Comparison of ENCODE assay signal across 8 cellular contexts in genomic region chr11:47714554-47715081, GRCh38. TPM values are rescaled to one million over a fixed set of nuclear protein-coding genes. Genes with fewer than 3 reads are reported as not detected.
DNase-seq lines count a peak whose midpoint lies in the region; ATAC-seq, FAIRE-seq and TF ChIP-seq lines count a peak whose summit lies in the region.

No MANE protein-coding gene starts in this region.

- H4K20me1 ChIP-seq in H9 (ENCODE audit: control insufficient read depth, insufficient read depth, insufficient read length) (no peaks in the 10 kb centered on the region), OCI-LY3 (ENCODE audit: insufficient read depth, low read length) (no peaks in the 10 kb centered on the region)

- no peak for FAIRE-seq in bronchial epithelial cell (lab: Jason Lieb, UNC)

- TF ChIP-seq CTCF in CD14-positive monocyte (IDR thresholded peaks at IDR 0.05) = no peak
- no peak for TF ChIP-seq CTCF in H9 (conservative IDR thresholded peaks at IDR 0.05)
- no peak for TF ChIP-seq CTCF in OCI-LY3 (IDR thresholded peaks at IDR 0.05; ENCODE audit: low read depth, low read length)
- no peak for TF ChIP-seq CTCF in bronchial epithelial cell (IDR thresholded peaks at IDR 0.05; ENCODE audit: insufficient read depth, low read length, severe bottlenecking)
- no peak for TF ChIP-seq CTCF in testis (IDR thresholded peaks at IDR 0.05)

- H3K79me2 ChIP-seq in H9 (ENCODE audit: insufficient read depth, low read length) = no peaks in the 10 kb centered on the region
- no peaks in the 10 kb centered on the region for H3K79me2 ChIP-seq in OCI-LY3 (ENCODE audit: low read length)

- H4K5ac ChIP-seq in H9 (ENCODE audit: insufficient read length, low read depth, low read length) = no peak overlapping the region

- peak overlapping the region; percentile 28 for H3K18ac ChIP-seq in H9 (ENCODE audit: insufficient read length, low read depth, low read length)

- H3K23ac ChIP-seq in H9 (ENCODE audit: insufficient read length, low read depth, low read length) = no peak overlapping the region

- TF ChIP-seq POLR2A in testis (IDR thresholded peaks at IDR 0.05) = no peak

- no peak overlapping the region for H2BK15ac ChIP-seq in H9 (ENCODE audit: low read depth, low read length)

- no peak overlapping the region for H3K27ac ChIP-seq in H9 (ENCODE audit: insufficient read length, low read depth, low read length)
- peak overlapping the region; percentile 66 for H3K27ac ChIP-seq in OCI-LY3 (ENCODE audit: low read length)
- peak overlapping the region; percentile 62 to 63 for H3K27ac ChIP-seq in testis

- no peak overlapping the region for H2BK120ac ChIP-seq in H9 (ENCODE audit: low read depth, low read length, poor library complexity, severe bottlenecking)

- H2AFZ ChIP-seq in H9 (ENCODE audit: low read length) (no peak overlapping the region), OCI-LY3 (ENCODE audit: low read depth, low read length) (peak overlapping the region; percentile 36; the same call in 1 of the 2 replicates)

- H3K14ac ChIP-seq in H9 (ENCODE audit: insufficient read depth, low read length) = peak overlapping the region; percentile 49; the same call in 1 of the 2 replicates

- WGBS in H9 (ENCODE audit: extremely low coverage, insufficient read length, low lambda C conversion rate) = no CpG with 5 or more reads among the region's 19 CpGs
- 10% methylated on average over 19 of the region's 19 CpGs for WGBS in testis, 2 donors

- H3K27me3 Mint-ChIP-seq in CD14-positive monocyte (ENCODE audit: low read depth in 3 of 3) (no peaks in the 10 kb centered on the region), H9 (ENCODE audit: low read depth) (no peaks in the 10 kb centered on the region)

- H3K9me3 Mint-ChIP-seq in CD14-positive monocyte (peaks cover 0 to 2% (median 0%) of the 10 kb centered on the region in 7 donors), H9 (no peaks in the 10 kb centered on the region)

- peaks cover 6% of the 10 kb centered on the region for H3K23me2 ChIP-seq in H9 (ENCODE audit: insufficient read length, low read depth, low read length, poor library complexity, severe bottlenecking)

- no peaks in the 10 kb centered on the region; the same call in 1 of the 2 replicates for H3K4me1 ChIP-seq in H9 (ENCODE audit: insufficient read depth, low read length)
- peaks cover 15% of the 10 kb centered on the region for H3K4me1 ChIP-seq in OCI-LY3 (ENCODE audit: low read length)
- peaks cover 7% of the 10 kb centered on the region for H3K4me1 ChIP-seq in testis

- DNase-seq in CD14-positive monocyte (ENCODE audit: low spot score) (no peak), H9 (no peak), bronchial epithelial cell (ENCODE audit: low read depth) (peak; percentile 12), left colon (peak in 1 of 2 donors; percentile 24), testis (peak; percentile 18), NCI-H82 treated with DMSO at 0.1 percent for 48 hours (lab: John Stamatoyannopoulos, UW; ENCODE audit: unreplicated experiment) (no peak)

- H3K27ac Mint-ChIP-seq in CD14-positive monocyte (peak overlapping the region; percentile 85 to 95 (median 93)), H9 (peak overlapping the region; percentile 66 to 98 (median 69); a peak in 4 of 7 replicates)

- H3K9me3 ChIP-seq in H9 (ENCODE audit: control insufficient read depth, low read depth, low read length) = no peaks in the 10 kb centered on the region
- no peaks in the 10 kb centered on the region for H3K9me3 ChIP-seq in OCI-LY3 (ENCODE audit: insufficient read depth, low read length)
- H3K9me3 ChIP-seq in testis = no peaks in the 10 kb centered on the region

- no peak overlapping the region for H3T11ph ChIP-seq in H9 (ENCODE audit: low read length)

- H2BK20ac ChIP-seq in H9 (ENCODE audit: low read depth, low read length, poor library complexity, severe bottlenecking) = no peak overlapping the region

- H4K91ac ChIP-seq in H9 (ENCODE audit: insufficient read length, low read depth, low read length) = no peak overlapping the region

- peak overlapping the region; percentile 32 for H3K9ac ChIP-seq in H9 (ENCODE audit: extremely low read depth, insufficient read length, low read length)
- peak overlapping the region; percentile 69 for H3K9ac ChIP-seq in OCI-LY3 (ENCODE audit: low read length)

- H3K4me2 ChIP-seq in H9 (ENCODE audit: insufficient read depth, insufficient read length, low read length) = peak overlapping the region; percentile 84
- H3K4me2 ChIP-seq in OCI-LY3 (ENCODE audit: low read length) = peak overlapping the region; percentile 92

- H3K4me3 ChIP-seq in OCI-LY3 (ENCODE audit: low read length) (peak overlapping the region; percentile 78), bronchial epithelial cell (ENCODE audit: low read depth, low read length) (peak overlapping the region; percentile 93), testis (peak overlapping the region; percentile 65 to 92)

- H3K56ac ChIP-seq in H9 (ENCODE audit: insufficient read length, low read depth, low read length) = no peak overlapping the region

- no peak overlapping the region for H2BK12ac ChIP-seq in H9 (ENCODE audit: insufficient read length, low read depth, low read length)

- H3K4ac ChIP-seq in H9 (ENCODE audit: low read depth, low read length) = no peak overlapping the region

- H3K36me3 Mint-ChIP-seq in CD14-positive monocyte (peaks cover 23 to 35% of the 10 kb centered on the region in 2 donors), H9 (ENCODE audit: insufficient read depth in 1 of 3, low read depth in 3 of 3) (peaks cover 5 to 33% (median 25%) of the 10 kb centered on the region in 3 experiments; a peak in 6 of 7 replicates)

- H3K36me3 ChIP-seq in OCI-LY3 (replicated peaks; ENCODE audit: low read depth, low read length) (peaks cover 29% of the 10 kb centered on the region), bronchial epithelial cell (ENCODE audit: control insufficient read depth, insufficient read depth, low read length) (peaks cover 5% of the 10 kb centered on the region), testis (ENCODE audit: low read depth, missing control alignments) (no peaks in the 10 kb centered on the region)

- peaks cover 11% of the 10 kb centered on the region for H3K4me1 Mint-ChIP-seq in CD14-positive monocyte
- H3K4me1 Mint-ChIP-seq in H9 = peaks cover 17 to 20% of the 10 kb centered on the region in 2 experiments

- no peaks in the 10 kb centered on the region for H3K27me3 ChIP-seq in H9 (ENCODE audit: insufficient read depth, low read length)
- H3K27me3 ChIP-seq in OCI-LY3 (ENCODE audit: low read depth, low read length) = no peaks in the 10 kb centered on the region
- H3K27me3 ChIP-seq in bronchial epithelial cell (ENCODE audit: control insufficient read depth, insufficient read depth, low read length) = no peaks in the 10 kb centered on the region
- H3K27me3 ChIP-seq in testis = no peaks in the 10 kb centered on the region

- ATAC-seq in left colon (peak; percentile 57), GM21737 (IDR thresholded peaks at IDR 0.05; ENCODE audit: unreplicated experiment) (no peak)

- intact Hi-C loops in CD14-positive monocyte (cut with micrococcal nuclease) (no loop called here), left colon (cut with DNase I, micrococcal nuclease) (no loop called here), testis (cut with DNase I; ENCODE audit: low total_unique reads) (no loop called here)

- H4K8ac ChIP-seq in H9 (replicated peaks; ENCODE audit: insufficient read length, low read depth, low read length) = no peak overlapping the region

- H2BK5ac ChIP-seq in H9 (ENCODE audit: insufficient read length, low read length) = no peak overlapping the region

- no peaks in the 10 kb centered on the region for H3K79me1 ChIP-seq in H9 (ENCODE audit: insufficient read depth, low read depth, low read length, poor library complexity, severe bottlenecking)

- H3K4me3 Mint-ChIP-seq in CD14-positive monocyte (peak overlapping the region; percentile 99 to 100), H9 (peak overlapping the region; percentile 89 to 91)

- H2AK5ac ChIP-seq in H9 (ENCODE audit: insufficient read length, low read length) = no peak overlapping the region

RNA-seq across cellular contexts. Expression of gene AGBL2, which starts 0.6 kb away (rescaled TPM):
- polyA plus RNA-seq in CD14-positive monocyte (not detected), testis (ENCODE audit: insufficient read depth, low read depth, low replicate concordance) (65.2 TPM)
- total RNA-seq in H9 (2021) (3.0 and 4.3 TPM in 2 replicates), bronchial epithelial cell (0.38 and 1.1 TPM in 2 replicates), left colon (1 to 10 TPM; 2.3 to 2.9 TPM), testis (10 to 100 TPM; 25.8 to 40.6 TPM)

RNA-seq across cellular contexts. Expression of gene FNBP4, which starts 52.5 kb away (rescaled TPM):
- polyA plus RNA-seq in CD14-positive monocyte = 10 to 100 TPM; 13.3 to 17.0 TPM
- total RNA-seq in H9 (2021) = 93.3 and 106 TPM in 2 replicates
- 65.3 and 67.2 TPM in 2 replicates for total RNA-seq in bronchial epithelial cell
- total RNA-seq in left colon = 10 to 100 TPM; 59.5 to 62.6 TPM
- total RNA-seq in testis = 100 to 1,000 TPM; 201 to 217 TPM
- 55.0 TPM for polyA plus RNA-seq in testis (ENCODE audit: insufficient read depth, low read depth, low replicate concordance)

Comparison
In these comparisons a context has a peak if more than half of its experiments do, and no peak if none do; other contexts are left out.
1. DNase-seq: peak in bronchial epithelial cell (single experiment) and testis (single experiment); none in CD14-positive monocyte (single experiment), H9 (single experiment) and NCI-H82 treated with DMSO at 0.1 percent for 48 hours (single experiment).
2. Peak in every context shown above with its lines, with median percentiles within 50 percentile points of each other: H3K4me3 ChIP-seq.